ENCODE assay signal across 2 cellular contexts in the genomic region with DNA sequence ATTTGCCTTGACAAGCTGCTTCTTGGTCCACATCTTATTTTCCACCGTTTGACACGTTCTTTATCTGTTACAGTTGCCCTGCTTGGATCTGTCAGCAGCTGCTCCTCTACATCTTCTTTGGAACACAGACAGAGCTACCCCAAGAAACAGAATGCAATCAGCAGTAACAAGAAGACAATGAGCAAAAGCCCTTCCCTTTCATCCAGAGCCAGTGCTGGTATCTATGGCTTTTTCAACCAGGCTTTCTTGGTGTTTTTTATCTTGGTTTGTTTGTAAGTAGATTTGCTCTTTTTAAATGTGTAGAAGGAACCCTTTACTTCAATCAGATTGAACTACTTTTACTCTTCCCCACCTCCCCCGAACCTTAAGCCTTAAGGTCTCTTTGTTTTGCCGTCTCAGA.
TF ChIP-seq lines count a peak whose summit lies in the region.

No MANE protein-coding gene starts in this region.

TF ChIP-seq in GM23338, 12 proteins besides CTCF, POLR2A, EP300 and RAD21:
- no peak for TF ChIP-seq CREB1 (CRISPR knock-in tag; IDR thresholded peaks at IDR 0.05; ENCODE audit: low read depth)
- no peak for TF ChIP-seq ZNF114 (CRISPR knock-in tag; IDR thresholded peaks at IDR 0.05)
- no peak for TF ChIP-seq STAT1 (IDR thresholded peaks at IDR 0.05; ENCODE audit: unreplicated experiment)
- TF ChIP-seq EZH2phosphoT487 (IDR thresholded peaks at IDR 0.05; ENCODE audit: unreplicated experiment) = no peak
- TF ChIP-seq, protein P1, sequence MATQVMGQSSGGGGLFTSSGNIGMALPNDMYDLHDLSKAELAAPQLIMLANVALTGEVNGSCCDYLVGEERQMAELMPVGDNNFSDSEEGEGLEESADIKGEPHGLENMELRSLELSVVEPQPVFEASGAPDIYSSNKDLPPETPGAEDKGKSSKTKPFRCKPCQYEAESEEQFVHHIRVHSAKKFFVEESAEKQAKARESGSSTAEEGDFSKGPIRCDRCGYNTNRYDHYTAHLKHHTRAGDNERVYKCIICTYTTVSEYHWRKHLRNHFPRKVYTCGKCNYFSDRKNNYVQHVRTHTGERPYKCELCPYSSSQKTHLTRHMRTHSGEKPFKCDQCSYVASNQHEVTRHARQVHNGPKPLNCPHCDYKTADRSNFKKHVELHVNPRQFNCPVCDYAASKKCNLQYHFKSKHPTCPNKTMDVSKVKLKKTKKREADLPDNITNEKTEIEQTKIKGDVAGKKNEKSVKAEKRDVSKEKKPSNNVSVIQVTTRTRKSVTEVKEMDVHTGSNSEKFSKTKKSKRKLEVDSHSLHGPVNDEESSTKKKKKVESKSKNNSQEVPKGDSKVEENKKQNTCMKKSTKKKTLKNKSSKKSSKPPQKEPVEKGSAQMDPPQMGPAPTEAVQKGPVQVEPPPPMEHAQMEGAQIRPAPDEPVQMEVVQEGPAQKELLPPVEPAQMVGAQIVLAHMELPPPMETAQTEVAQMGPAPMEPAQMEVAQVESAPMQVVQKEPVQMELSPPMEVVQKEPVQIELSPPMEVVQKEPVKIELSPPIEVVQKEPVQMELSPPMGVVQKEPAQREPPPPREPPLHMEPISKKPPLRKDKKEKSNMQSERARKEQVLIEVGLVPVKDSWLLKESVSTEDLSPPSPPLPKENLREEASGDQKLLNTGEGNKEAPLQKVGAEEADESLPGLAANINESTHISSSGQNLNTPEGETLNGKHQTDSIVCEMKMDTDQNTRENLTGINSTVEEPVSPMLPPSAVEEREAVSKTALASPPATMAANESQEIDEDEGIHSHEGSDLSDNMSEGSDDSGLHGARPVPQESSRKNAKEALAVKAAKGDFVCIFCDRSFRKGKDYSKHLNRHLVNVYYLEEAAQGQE (IDR thresholded peaks at IDR 0.05; ENCODE audit: unreplicated experiment) = no peak
- TF ChIP-seq NANOG (IDR thresholded peaks at IDR 0.05; ENCODE audit: borderline replicate concordance) = no peak
- no peak for TF ChIP-seq JUNB (IDR thresholded peaks at IDR 0.05; ENCODE audit: unreplicated experiment)
- TF ChIP-seq ZNF331 (CRISPR knock-in tag; IDR thresholded peaks at IDR 0.05; ENCODE audit: low read depth) = no peak
- TF ChIP-seq EZH2 (IDR thresholded peaks at IDR 0.05; ENCODE audit: low read depth, unreplicated experiment) = no peak
- TF ChIP-seq, protein P2, sequence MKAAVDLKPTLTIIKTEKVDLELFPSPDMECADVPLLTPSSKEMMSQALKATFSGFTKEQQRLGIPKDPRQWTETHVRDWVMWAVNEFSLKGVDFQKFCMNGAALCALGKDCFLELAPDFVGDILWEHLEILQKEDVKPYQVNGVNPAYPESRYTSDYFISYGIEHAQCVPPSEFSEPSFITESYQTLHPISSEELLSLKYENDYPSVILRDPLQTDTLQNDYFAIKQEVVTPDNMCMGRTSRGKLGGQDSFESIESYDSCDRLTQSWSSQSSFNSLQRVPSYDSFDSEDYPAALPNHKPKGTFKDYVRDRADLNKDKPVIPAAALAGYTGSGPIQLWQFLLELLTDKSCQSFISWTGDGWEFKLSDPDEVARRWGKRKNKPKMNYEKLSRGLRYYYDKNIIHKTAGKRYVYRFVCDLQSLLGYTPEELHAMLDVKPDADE (IDR thresholded peaks at IDR 0.05) = no peak

TF ChIP-seq in H1, 55 proteins besides CTCF, POLR2A, EP300 and RAD21:
- TF ChIP-seq FOSL1 (IDR thresholded peaks at IDR 0.05; ENCODE audit: insufficient read depth, low read depth, low read length) = no peak
